In genomic region chr1:152479792-152480595, GRCh38 we compare ENCODE assay signal across 1 cellular context.
TF ChIP-seq lines count a peak whose summit lies in the region.

No MANE protein-coding gene starts in this region.

TF ChIP-seq in H1, 55 proteins besides CTCF, POLR2A, EP300 and RAD21:
- TF ChIP-seq CHD7 (IDR thresholded peaks at IDR 0.05; ENCODE audit: insufficient replicate concordance, low read length) = no peak
- no peak for TF ChIP-seq CTBP2 (IDR thresholded peaks at IDR 0.05; ENCODE audit: borderline replicate concordance, insufficient read depth, insufficient read length, low read length)
- no peak for TF ChIP-seq TCF12 (IDR thresholded peaks at IDR 0.05; ENCODE audit: low read depth, low read length)
- TF ChIP-seq PHF8 (conservative IDR thresholded peaks at IDR 0.05; ENCODE audit: low read depth, low read length) = no peak
- TF ChIP-seq JUN (IDR thresholded peaks at IDR 0.05; ENCODE audit: low read depth, low read length) = no peak
- TF ChIP-seq RXRA (IDR thresholded peaks at IDR 0.05; ENCODE audit: insufficient read depth, low read depth, low read length) = no peak
- TF ChIP-seq FOSL1 (IDR thresholded peaks at IDR 0.05; ENCODE audit: insufficient read depth, low read depth, low read length) = no peak
- TF ChIP-seq JUND (IDR thresholded peaks at IDR 0.05; ENCODE audit: low read length) = no peak
- TF ChIP-seq RBBP5 (IDR thresholded peaks at IDR 0.05; ENCODE audit: borderline replicate concordance, low read depth, low read length) = no peak
- no peak for TF ChIP-seq SUZ12 (IDR thresholded peaks at IDR 0.05; ENCODE audit: low read length)
- no peak for TF ChIP-seq BRCA1 (IDR thresholded peaks at IDR 0.05; ENCODE audit: low read depth, low read length)
- no peak for TF ChIP-seq EZH2 (IDR thresholded peaks at IDR 0.05; ENCODE audit: low read depth, low read length, severe bottlenecking)
- TF ChIP-seq SP4 (IDR thresholded peaks at IDR 0.05; ENCODE audit: low read length) = no peak
- TF ChIP-seq GTF2F1 (IDR thresholded peaks at IDR 0.05; ENCODE audit: borderline replicate concordance, low read depth, low read length) = no peak
- TF ChIP-seq NRF1 (IDR thresholded peaks at IDR 0.05; ENCODE audit: low read depth, low read length) = no peak
TF ChIP-seq in H1: peak in this region for 0.
